Comparison of ENCODE assay signal across 3 cellular contexts in the genomic region with DNA sequence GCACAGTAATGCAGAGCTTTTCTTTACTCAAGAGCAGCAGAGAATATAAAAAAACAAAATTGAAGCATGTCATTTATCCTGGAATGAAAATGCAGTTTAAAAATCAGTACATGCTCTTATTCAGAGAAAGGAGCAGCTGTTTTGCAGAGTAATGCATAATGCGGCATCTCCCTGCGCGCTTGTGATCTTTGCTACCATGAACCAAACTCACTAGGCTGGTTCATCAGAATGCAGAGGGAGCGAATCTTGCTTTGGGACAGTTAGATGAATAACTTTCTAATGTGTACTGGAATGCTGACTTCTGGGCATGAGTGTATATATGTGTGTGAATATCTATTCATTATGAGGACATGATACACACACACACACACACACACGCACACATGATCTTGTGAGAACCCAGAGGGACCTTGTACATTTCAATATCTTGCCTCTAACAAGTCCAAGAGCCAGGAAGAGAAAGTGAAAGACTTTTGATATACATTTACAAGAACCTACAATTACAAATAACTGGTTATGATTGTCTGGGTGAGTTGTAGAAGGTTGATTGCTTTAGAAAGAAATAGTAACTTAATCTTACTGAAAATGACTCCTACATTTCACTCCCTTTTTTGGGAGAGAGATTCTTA.
TF ChIP-seq lines count a peak whose summit lies in the region.

No MANE protein-coding gene starts in this region.

TF ChIP-seq in GM12891, 5 proteins besides CTCF, POLR2A, EP300 and RAD21:
- no peak for TF ChIP-seq POU2F2 (IDR thresholded peaks at IDR 0.05; ENCODE audit: low read depth, low read length)
- no peak for TF ChIP-seq TAF1 (IDR thresholded peaks at IDR 0.05; ENCODE audit: low read depth, low read length)
- TF ChIP-seq POLR2AphosphoS5 (IDR thresholded peaks at IDR 0.05; ENCODE audit: low read depth, low read length) = no peak
- TF ChIP-seq PAX5 (IDR thresholded peaks at IDR 0.05; ENCODE audit: insufficient read depth, low read length, severe bottlenecking) = no peak
- TF ChIP-seq SPI1 (IDR thresholded peaks at IDR 0.05; ENCODE audit: low read depth, low read length) = no peak

TF ChIP-seq in HEK293, 187 proteins besides CTCF, POLR2A, EP300 and RAD21:
- 0 out of 2 replicates have a peak, but pooled peaks have one; percentile 10 for TF ChIP-seq WT1 (tag by site-specific recombination; IDR thresholded peaks at IDR 0.05)
- TF ChIP-seq, protein P1, sequence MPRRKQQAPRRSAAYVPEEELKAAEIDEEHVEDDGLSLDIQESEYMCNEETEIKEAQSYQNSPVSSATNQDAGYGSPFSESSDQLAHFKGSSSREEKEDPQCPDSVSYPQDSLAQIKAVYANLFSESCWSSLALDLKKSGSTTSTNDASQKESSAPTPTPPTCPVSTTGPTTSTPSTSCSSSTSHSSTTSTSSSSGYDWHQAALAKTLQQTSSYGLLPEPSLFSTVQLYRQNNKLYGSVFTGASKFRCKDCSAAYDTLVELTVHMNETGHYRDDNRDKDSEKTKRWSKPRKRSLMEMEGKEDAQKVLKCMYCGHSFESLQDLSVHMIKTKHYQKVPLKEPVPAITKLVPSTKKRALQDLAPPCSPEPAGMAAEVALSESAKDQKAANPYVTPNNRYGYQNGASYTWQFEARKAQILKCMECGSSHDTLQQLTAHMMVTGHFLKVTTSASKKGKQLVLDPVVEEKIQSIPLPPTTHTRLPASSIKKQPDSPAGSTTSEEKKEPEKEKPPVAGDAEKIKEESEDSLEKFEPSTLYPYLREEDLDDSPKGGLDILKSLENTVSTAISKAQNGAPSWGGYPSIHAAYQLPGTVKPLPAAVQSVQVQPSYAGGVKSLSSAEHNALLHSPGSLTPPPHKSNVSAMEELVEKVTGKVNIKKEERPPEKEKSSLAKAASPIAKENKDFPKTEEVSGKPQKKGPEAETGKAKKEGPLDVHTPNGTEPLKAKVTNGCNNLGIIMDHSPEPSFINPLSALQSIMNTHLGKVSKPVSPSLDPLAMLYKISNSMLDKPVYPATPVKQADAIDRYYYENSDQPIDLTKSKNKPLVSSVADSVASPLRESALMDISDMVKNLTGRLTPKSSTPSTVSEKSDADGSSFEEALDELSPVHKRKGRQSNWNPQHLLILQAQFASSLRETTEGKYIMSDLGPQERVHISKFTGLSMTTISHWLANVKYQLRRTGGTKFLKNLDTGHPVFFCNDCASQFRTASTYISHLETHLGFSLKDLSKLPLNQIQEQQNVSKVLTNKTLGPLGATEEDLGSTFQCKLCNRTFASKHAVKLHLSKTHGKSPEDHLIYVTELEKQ (tag by site-specific recombination; IDR thresholded peaks at IDR 0.05; ENCODE audit: borderline replicate concordance) = no peak

TF ChIP-seq in GM12878, 131 proteins besides CTCF, POLR2A, EP300 and RAD21:
- TF ChIP-seq HDGF (IDR thresholded peaks at IDR 0.05) (no peak), BACH1 (IDR thresholded peaks at IDR 0.05; ENCODE audit: borderline replicate concordance) (no peak), NFXL1 (IDR thresholded peaks at IDR 0.05; ENCODE audit: borderline replicate concordance) (no peak), MYB (IDR thresholded peaks at IDR 0.05; ENCODE audit: borderline replicate concordance, low read depth, low read length) (no peak), YBX1 (IDR thresholded peaks at IDR 0.05) (no peak)
